18 cellular contexts compared by ENCODE assay signal in the genomic region with DNA sequence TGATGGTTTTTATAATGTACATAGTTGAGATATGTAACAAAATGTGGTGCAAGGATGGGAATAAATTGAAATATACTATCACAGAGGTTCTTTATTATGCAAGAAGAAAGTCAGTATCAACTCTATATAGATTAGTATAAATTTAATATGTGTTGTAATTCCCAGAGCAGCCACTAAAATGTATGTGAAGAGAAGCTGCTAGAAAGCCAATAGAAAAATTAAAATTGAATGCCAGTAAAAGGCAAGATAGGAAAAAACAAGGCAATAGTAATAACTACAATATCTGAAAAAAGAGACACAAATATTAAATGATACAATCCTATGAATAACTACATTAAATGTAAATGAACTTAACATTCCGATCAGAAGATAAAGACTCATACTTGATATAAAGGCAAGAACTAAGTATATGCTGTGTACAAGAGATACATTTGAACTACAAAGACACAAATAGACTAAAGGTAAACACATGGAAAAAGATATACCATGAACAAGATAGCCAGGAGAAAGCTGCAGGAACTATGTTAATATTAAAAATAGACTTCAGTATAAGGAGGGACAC.
DNase-seq lines count a peak whose midpoint lies in the region; ATAC-seq and TF ChIP-seq lines count a peak whose summit lies in the region.
"Had no signal": no experiment of that assay in that cellular context is flagged by ENCODE, and none has a peak within 500 bp of the region (broad histone marks: within the 10 kb centered on the region; RNA-seq: fewer than 3 reads in every experiment).

No MANE protein-coding gene starts in this region.

- no peak overlapping the region for H3K27ac Mint-ChIP-seq in endothelial cell (ENCODE audit: unreplicated experiment)
- no peak overlapping the region for H3K27ac Mint-ChIP-seq in activated CD8-positive, alpha-beta memory T cell treated with anti-CD3 and anti-CD28 coated beads, Interleukin-2, amount 10 ng/mL, durations not matched to agents 7 days and 5 days
- H3K27ac Mint-ChIP-seq: CD8-positive, alpha-beta memory T cell had no signal

- no peak overlapping the region for H3K4me2 ChIP-seq in OCI-LY7 (ENCODE audit: low read length)
- H3K4me2 ChIP-seq: BLaER1 had no signal

- H3K27me3 ChIP-seq in heart left ventricle, result no peaks in the 10 kb centered on the region
- H3K27me3 ChIP-seq: BLaER1, MG63, Peyer's patch had no signal

- 97 to 100% (median 98%) methylated on average over 1 of the region's 1 CpG for WGBS in heart left ventricle, 4 donors

- CTCF ChIA-PET in OCI-LY7 (lab: Charles Lee; ENCODE audit: unreplicated experiment), result no interaction called here
- CTCF ChIA-PET in activated CD8-positive, alpha-beta memory T cell treated with anti-CD3 and anti-CD28 coated beads, Interleukin-2, amount 10 ng/mL, durations not matched to agents 7 days and 5 days (lab: Charles Lee), result no interaction called here

- H3K27ac ChIP-seq in OCI-LY7 (ENCODE audit: low read depth, low read length, poor library complexity, severe bottlenecking) (no peak overlapping the region), heart left ventricle (no peak overlapping the region)
- H3K27ac ChIP-seq: BLaER1, Peyer's patch had no signal

- no TSS peak for BruUV-seq in OCI-LY7 (replicated peaks; lab: Mats Ljungman, UMichigan)

- no peaks in the 10 kb centered on the region for H3K9me3 Mint-ChIP-seq in endothelial cell (ENCODE audit: unreplicated experiment)
- no peaks in the 10 kb centered on the region for H3K9me3 Mint-ChIP-seq in activated CD8-positive, alpha-beta memory T cell treated with anti-CD3 and anti-CD28 coated beads, Interleukin-2, amount 10 ng/mL, durations not matched to agents 7 days and 5 days (ENCODE audit: low read depth)

- H3K9me3 ChIP-seq in OCI-LY7 (ENCODE audit: low read length), result no peaks in the 10 kb centered on the region
- peaks cover 0 to 33% (median 7%) of the 10 kb centered on the region in 12 donors for H3K9me3 ChIP-seq in heart left ventricle

- H3K4me1 Mint-ChIP-seq in endothelial cell (ENCODE audit: unreplicated experiment), result peaks cover 7% of the 10 kb centered on the region
- no peaks in the 10 kb centered on the region for H3K4me1 Mint-ChIP-seq in activated CD8-positive, alpha-beta memory T cell treated with anti-CD3 and anti-CD28 coated beads, Interleukin-2, amount 10 ng/mL, durations not matched to agents 7 days and 5 days
- H3K4me1 Mint-ChIP-seq: CD8-positive, alpha-beta memory T cell had no signal

- H2AFZ ChIP-seq in OCI-LY7 (ENCODE audit: low read length), result no peak overlapping the region

- POLR2A ChIA-PET in OCI-LY7 (lab: Charles Lee), result interaction anchor here (0.6 kb wide), 1 partner anchor 197 kb away, joined by 3 read pairs; no protein-coding TSS in a partner anchor

- DNase-seq in NCI-H2171 treated with DMSO at 0.1 percent for 48 hours (lab: John Stamatoyannopoulos, UW) (peak; percentile 15), NCI-H2171 (lab: John Stamatoyannopoulos, UW) (no peak), OCI-LY7 (ENCODE audit: low spot score) (no peak), endothelial cell (ENCODE audit: low spot score) (no peak), heart left ventricle (no peak), NCI-H1105 (lab: John Stamatoyannopoulos, UW) (no peak)
- no peak for DNase-seq in activated CD8-positive, alpha-beta memory T cell treated with anti-CD3 and anti-CD28 coated beads, Interleukin-2, amount 10 ng/mL, durations not matched to agents 7 days and 5 days
- DNase-seq: CD8-positive, alpha-beta memory T cell; GF-D8; Karpas-422; MG63; NCI-H187 treated with DMSO at 0.1 percent for 48 hours; NCI-H82; Peyer's patch; SHP77 treated with DMSO at 0.1 percent for 48 hours; SW 1271 had no signal

- H3K4me3 Mint-ChIP-seq in endothelial cell (ENCODE audit: unreplicated experiment), result no peak overlapping the region
- no peak overlapping the region for H3K4me3 Mint-ChIP-seq in activated CD8-positive, alpha-beta memory T cell treated with anti-CD3 and anti-CD28 coated beads, Interleukin-2, amount 10 ng/mL, durations not matched to agents 7 days and 5 days
- H3K4me3 Mint-ChIP-seq: CD8-positive, alpha-beta memory T cell had no signal

- ATAC-seq in GM21360 (IDR thresholded peaks at IDR 0.05; ENCODE audit: unreplicated experiment) (no peak), heart left ventricle (no peak)
- ATAC-seq in activated CD8-positive, alpha-beta memory T cell treated with anti-CD3 and anti-CD28 coated beads, Interleukin-2, amount 10 ng/mL, durations not matched to agents 7 days and 5 days, result no peak

- H3K36me3 Mint-ChIP-seq in endothelial cell (ENCODE audit: low read depth, unreplicated experiment), result no peaks in the 10 kb centered on the region
- no peaks in the 10 kb centered on the region for H3K36me3 Mint-ChIP-seq in activated CD8-positive, alpha-beta memory T cell treated with anti-CD3 and anti-CD28 coated beads, Interleukin-2, amount 10 ng/mL, durations not matched to agents 7 days and 5 days
- H3K36me3 Mint-ChIP-seq: CD8-positive, alpha-beta memory T cell had no signal

- TF ChIP-seq CTCF in OCI-LY7 (conservative IDR thresholded peaks at IDR 0.05; ENCODE audit: low read length) (peak; percentile 43), endothelial cell (IDR thresholded peaks at IDR 0.05; ENCODE audit: unreplicated experiment) (peak; percentile 39), heart left ventricle (IDR thresholded peaks at IDR 0.05) (peak in 3 of 12 donors; percentile 27 to 38 (median 29))

- intact Hi-C loops in OCI-LY7 (cut with micrococcal nuclease; ENCODE audit: unreplicated experiment), result no loop called here
- intact Hi-C loops in heart left ventricle (cut with DNase I), result no loop called here

- H3K4me3 ChIP-seq in OCI-LY7 (ENCODE audit: low read depth, low read length, poor library complexity, severe bottlenecking) (no peak overlapping the region), heart left ventricle (no peak overlapping the region)
- H3K4me3 ChIP-seq: BLaER1, MG63, Peyer's patch had no signal

- H4K20me1 ChIP-seq in OCI-LY7 (ENCODE audit: insufficient read depth, low read length), result no peaks in the 10 kb centered on the region
- H4K20me1 ChIP-seq: BLaER1 had no signal

- no peaks in the 10 kb centered on the region for H3K27me3 Mint-ChIP-seq in endothelial cell (ENCODE audit: unreplicated experiment)
- no peaks in the 10 kb centered on the region for H3K27me3 Mint-ChIP-seq in activated CD8-positive, alpha-beta memory T cell treated with anti-CD3 and anti-CD28 coated beads, Interleukin-2, amount 10 ng/mL, durations not matched to agents 7 days and 5 days

- H3K79me2 ChIP-seq in OCI-LY7 (ENCODE audit: insufficient read depth, low read depth, low read length), result no peaks in the 10 kb centered on the region

- H3K36me3 ChIP-seq in OCI-LY7 (ENCODE audit: insufficient read depth, low read length), result no peaks in the 10 kb centered on the region
- peaks cover 0 to 15% (median 0%) of the 10 kb centered on the region in 9 donors for H3K36me3 ChIP-seq in heart left ventricle
- H3K36me3 ChIP-seq: BLaER1, MG63, Peyer's patch had no signal

- H3K4me1 ChIP-seq in OCI-LY7 (ENCODE audit: insufficient read depth, low read length, poor library complexity, severe bottlenecking) (no peaks in the 10 kb centered on the region), heart left ventricle (peaks cover 0 to 12% (median 0%) of the 10 kb centered on the region in 12 donors)
- H3K4me1 ChIP-seq: Peyer's patch had no signal

- no peak for TF ChIP-seq POLR2A in heart left ventricle (IDR thresholded peaks at IDR 0.05)

- H3K9me2 ChIP-seq in OCI-LY7 (ENCODE audit: insufficient read depth, low read length), result no peaks in the 10 kb centered on the region
